Comparison of ENCODE assay signal across 29 cellular contexts in genomic region chr15:47963265-47963664, GRCh38.
A peak's percentile ranks its signal among the peaks of the same experiment; 100 is the strongest.
DNase-seq lines count a peak whose midpoint lies in the region; ATAC-seq and TF ChIP-seq lines count a peak whose summit lies in the region.
"Had no signal": no experiment of that assay in that cellular context is flagged by ENCODE, and none has a peak within 500 bp of the region (broad histone marks: within the 10 kb centered on the region; RNA-seq: fewer than 3 reads in every experiment).

No MANE protein-coding gene starts in this region.

- H2AK5ac ChIP-seq in H9 (ENCODE audit: insufficient read length, low read length) = no peak overlapping the region

- H3K4me2 ChIP-seq in H9 (ENCODE audit: insufficient read depth, insufficient read length, low read length) = no peak overlapping the region
- H3K4me2 ChIP-seq: BLaER1 treated with 17β-estradiol and CSF1 and Interleukin-3, amounts not matched to agents 10 nM and 100 nM had no signal

- no peak overlapping the region for H3T11ph ChIP-seq in H9 (ENCODE audit: low read length)

- H4K20me1 ChIP-seq in H9 (ENCODE audit: control insufficient read depth, insufficient read depth, insufficient read length) = no peaks in the 10 kb centered on the region
- H4K20me1 ChIP-seq: BLaER1 treated with 17β-estradiol and CSF1 and Interleukin-3, amounts not matched to agents 10 nM and 100 nM had no signal

- peaks cover 4% of the 10 kb centered on the region; the same call in 1 of the 2 replicates for H3K27me3 Mint-ChIP-seq in H9 (ENCODE audit: low read depth)

- no peak for ATAC-seq in RWPE2 (ENCODE audit: low read depth)
- ATAC-seq: gastroesophageal sphincter, left ventricle myocardium superior, psoas muscle had no signal

- H3K4me1 Mint-ChIP-seq in H9 = peaks cover 29 to 33% of the 10 kb centered on the region in 2 experiments

- no peak overlapping the region for H3K4ac ChIP-seq in H9 (ENCODE audit: low read depth, low read length)

- no peak for DNase-seq in H9
- peak; percentile 73 for DNase-seq in NCI-H2171 (lab: John Stamatoyannopoulos, UW)
- DNase-seq in RWPE2 (ENCODE audit: low spot score) = no peak
- no peak for DNase-seq in SK-N-DZ (ENCODE audit: low spot score)
- DNase-seq in effector memory CD4-positive, alpha-beta T cell = no peak
- DNase-seq in cortex of kidney (lab: John Stamatoyannopoulos, UW) = no peak
- DNase-seq in stimulated activated CD4-positive, alpha-beta T cell treated with anti-CD3 and anti-CD28 coated beads, Interleukin-12 subunit alpha, Interleukin-12 subunit beta, amount 100 ng/mL, for 4 hours = no peak
- DNase-seq: activated CD4-positive, alpha-beta T cell treated with anti-CD3 and anti-CD28 coated beads for 4 hours; activated effector memory CD4-positive, alpha-beta T cell treated with Interleukin-2 at 50 U/mL for 16 hours; activated T-cell treated with anti-CD3 and anti-CD28 coated beads for 4 hours; aorta; EL; hypothalamus; left ventricle myocardium superior; NCI-H1694; NCI-H82; OCI-M1; psoas muscle; stimulated activated CD4-positive, alpha-beta T cell treated with anti-CD3 and anti-CD28 coated beads, Interleukin-15, amount 100 ng/mL, for 24 hours; stimulated activated naive CD4-positive, alpha-beta T cell had no signal

- no peaks in the 10 kb centered on the region for H3K9me3 ChIP-seq in H9 (ENCODE audit: control insufficient read depth, low read depth, low read length)
- H3K9me3 ChIP-seq in RWPE2 (ENCODE audit: severe bottlenecking) = no peaks in the 10 kb centered on the region
- no peaks in the 10 kb centered on the region for H3K9me3 ChIP-seq in effector memory CD4-positive, alpha-beta T cell (ENCODE audit: control insufficient read depth, low read length)
- H3K9me3 ChIP-seq: gastroesophageal sphincter, neutrophil, psoas muscle, suprapubic skin had no signal

- no peaks in the 10 kb centered on the region for H3K79me1 ChIP-seq in H9 (ENCODE audit: insufficient read depth, low read depth, low read length, poor library complexity, severe bottlenecking)

- no peaks in the 10 kb centered on the region for H3K23me2 ChIP-seq in H9 (ENCODE audit: insufficient read length, low read depth, low read length, poor library complexity, severe bottlenecking)

- H3K36me3 Mint-ChIP-seq in H9 (ENCODE audit: insufficient read depth in 1 of 3, low read depth in 3 of 3) = no peaks in the 10 kb centered on the region
- H3K36me3 Mint-ChIP-seq: activated naive CD8-positive, alpha-beta T cell had no signal

- H3K14ac ChIP-seq in H9 (ENCODE audit: insufficient read depth, low read length) = no peak overlapping the region

- H3K18ac ChIP-seq in H9 (ENCODE audit: insufficient read length, low read depth, low read length) = no peak overlapping the region

- no peak overlapping the region for H2BK15ac ChIP-seq in H9 (ENCODE audit: low read depth, low read length)

- H3K4me3 ChIP-seq in RWPE2 (ENCODE audit: severe bottlenecking) = no peak overlapping the region
- no peak overlapping the region for H3K4me3 ChIP-seq in effector memory CD4-positive, alpha-beta T cell (ENCODE audit: insufficient read depth, low read depth, low read length, poor library complexity, severe bottlenecking)
- H3K4me3 ChIP-seq: BLaER1 treated with 17β-estradiol and CSF1 and Interleukin-3, amounts not matched to agents 10 nM and 100 nM; cardiac muscle cell; coronary artery; gastroesophageal sphincter; psoas muscle; suprapubic skin had no signal

- H2BK5ac ChIP-seq in H9 (ENCODE audit: insufficient read length, low read length) = no peak overlapping the region

- TF ChIP-seq CTCF in C4-2B (conservative IDR thresholded peaks at IDR 0.05) (peak; percentile 21; the same call in 1 of the 2 replicates), H9 (conservative IDR thresholded peaks at IDR 0.05) (peak; percentile 27; the same call in 2 of the 3 replicates), RWPE2 (IDR thresholded peaks at IDR 0.05; ENCODE audit: poor library complexity, severe bottlenecking) (peak; percentile 22)

- H4K5ac ChIP-seq in H9 (ENCODE audit: insufficient read length, low read depth, low read length) = no peak overlapping the region

- H4K8ac ChIP-seq in H9 (replicated peaks; ENCODE audit: insufficient read length, low read depth, low read length) = no peak overlapping the region

- no peaks in the 10 kb centered on the region for H3K79me2 ChIP-seq in H9 (ENCODE audit: insufficient read depth, low read length)

- no peaks in the 10 kb centered on the region for H3K36me3 ChIP-seq in RWPE2 (ENCODE audit: low read depth)
- no peaks in the 10 kb centered on the region for H3K36me3 ChIP-seq in effector memory CD4-positive, alpha-beta T cell (ENCODE audit: control insufficient read depth, insufficient read depth, low read length)
- H3K36me3 ChIP-seq: BLaER1 treated with 17β-estradiol and CSF1 and Interleukin-3, amounts not matched to agents 10 nM and 100 nM; cardiac muscle cell; gastroesophageal sphincter; neutrophil; suprapubic skin had no signal

- H2BK120ac ChIP-seq in H9 (ENCODE audit: low read depth, low read length, poor library complexity, severe bottlenecking) = no peak overlapping the region

- WGBS in H9 (ENCODE audit: extremely low coverage, insufficient read length, low lambda C conversion rate) = no CpG with 5 or more reads among the region's 4 CpGs

- H2AFZ ChIP-seq in H9 (ENCODE audit: low read length) = no peak overlapping the region

- H3K4me3 Mint-ChIP-seq in H9 = no peak overlapping the region
- H3K4me3 Mint-ChIP-seq: activated naive CD8-positive, alpha-beta T cell had no signal

- no peak overlapping the region for H4K91ac ChIP-seq in H9 (ENCODE audit: insufficient read length, low read depth, low read length)

- no peaks in the 10 kb centered on the region for H3K27me3 ChIP-seq in H9 (ENCODE audit: insufficient read depth, low read length)
- H3K27me3 ChIP-seq in RWPE2 (ENCODE audit: insufficient read depth, poor library complexity, severe bottlenecking) = no peaks in the 10 kb centered on the region
- H3K27me3 ChIP-seq in effector memory CD4-positive, alpha-beta T cell (replicated peaks; ENCODE audit: control insufficient read depth, insufficient read depth, low read length, poor library complexity, severe bottlenecking) = no peaks in the 10 kb centered on the region
- H3K27me3 ChIP-seq: BLaER1 treated with 17β-estradiol and CSF1 and Interleukin-3, amounts not matched to agents 10 nM and 100 nM; cardiac muscle cell; gastroesophageal sphincter; neutrophil had no signal

- no peak overlapping the region for H2BK12ac ChIP-seq in H9 (ENCODE audit: insufficient read length, low read depth, low read length)

- no peak overlapping the region for H3K23ac ChIP-seq in H9 (ENCODE audit: insufficient read length, low read depth, low read length)

- no peak overlapping the region for H2BK20ac ChIP-seq in H9 (ENCODE audit: low read depth, low read length, poor library complexity, severe bottlenecking)

- H3K27ac Mint-ChIP-seq in H9 = no peak overlapping the region
- H3K27ac Mint-ChIP-seq: activated naive CD8-positive, alpha-beta T cell had no signal

- H3K9ac ChIP-seq in H9 (ENCODE audit: extremely low read depth, insufficient read length, low read length) = no peak overlapping the region
- H3K9ac ChIP-seq: BLaER1 treated with 17β-estradiol and CSF1 and Interleukin-3, amounts not matched to agents 10 nM and 100 nM had no signal

- H3K4me1 ChIP-seq in H9 (ENCODE audit: insufficient read depth, low read length) (no peaks in the 10 kb centered on the region), RWPE2 (ENCODE audit: insufficient read depth, poor library complexity, severe bottlenecking) (peaks cover 3% of the 10 kb centered on the region)
- H3K4me1 ChIP-seq in effector memory CD4-positive, alpha-beta T cell (ENCODE audit: control insufficient read depth, insufficient read depth, low read length, poor library complexity, severe bottlenecking) = no peaks in the 10 kb centered on the region
- H3K4me1 ChIP-seq: gastroesophageal sphincter, psoas muscle had no signal

- H3K27ac ChIP-seq in C4-2B (no peak overlapping the region), H9 (ENCODE audit: insufficient read length, low read depth, low read length) (no peak overlapping the region), RWPE2 (ENCODE audit: poor library complexity, severe bottlenecking) (no peak overlapping the region)
- H3K27ac ChIP-seq in effector memory CD4-positive, alpha-beta T cell (ENCODE audit: insufficient read depth, low read length, poor library complexity, severe bottlenecking) = no peak overlapping the region
- H3K27ac ChIP-seq: BLaER1 treated with 17β-estradiol and CSF1 and Interleukin-3, amounts not matched to agents 10 nM and 100 nM; cardiac muscle cell; coronary artery; gastroesophageal sphincter; neutrophil; psoas muscle; suprapubic skin; VCaP had no signal

- H3K56ac ChIP-seq in H9 (ENCODE audit: insufficient read length, low read depth, low read length) = no peak overlapping the region

- H3K9me3 Mint-ChIP-seq in H9 = no peaks in the 10 kb centered on the region
